ENCODE assay signal across 9 cellular contexts in the genomic region with DNA sequence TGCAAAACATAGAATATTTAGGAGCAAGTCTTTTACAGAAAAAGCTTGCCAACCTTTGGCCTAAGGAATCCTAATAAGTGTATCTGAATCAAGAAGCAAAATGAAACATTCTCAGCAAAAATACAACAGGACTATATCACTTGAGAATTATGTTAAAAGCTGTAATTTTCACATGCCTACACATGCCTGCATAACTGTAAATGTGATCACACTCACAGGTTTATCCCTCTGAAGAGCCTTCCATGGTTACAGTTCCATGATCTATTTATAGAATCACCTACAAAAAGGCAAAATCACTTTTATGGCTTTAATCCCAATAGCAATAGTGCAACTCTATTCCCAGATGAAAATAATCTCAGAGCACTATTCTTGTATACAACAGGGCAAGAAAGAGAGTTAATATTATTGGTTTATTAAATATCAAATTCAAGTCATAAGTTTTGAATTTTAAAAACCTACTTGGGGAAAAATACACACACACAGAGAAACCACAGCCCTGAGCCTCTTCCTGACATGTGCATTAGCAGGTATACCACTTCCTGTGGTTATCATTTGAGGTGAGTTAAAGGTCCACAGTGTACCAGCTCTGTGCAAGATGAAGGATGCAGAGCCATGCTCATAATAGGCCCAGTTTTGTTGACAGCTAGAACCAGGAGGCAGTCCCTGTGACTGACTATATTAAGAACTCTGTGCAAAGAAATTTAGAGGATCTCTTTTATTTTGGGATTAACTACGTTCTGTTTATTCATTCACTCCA.
A peak's percentile ranks its signal among the peaks of the same experiment; 100 is the strongest.
DNase-seq lines count a peak whose midpoint lies in the region; ATAC-seq, FAIRE-seq and TF ChIP-seq lines count a peak whose summit lies in the region.
"Had no signal": no experiment of that assay in that cellular context is flagged by ENCODE, and none has a peak within 500 bp of the region (broad histone marks: within the 10 kb centered on the region; RNA-seq: fewer than 3 reads in every experiment).

No MANE protein-coding gene starts in this region.

- FAIRE-seq in GM12892 (lab: Jason Lieb, UNC), result peak; percentile 21

- CTCF ChIA-PET in Caco-2 (lab: Charles Lee), result no interaction called here

- no peak for TF ChIP-seq POLR2A in GM12892 (IDR thresholded peaks at IDR 0.05; ENCODE audit: low read depth, low read length)

- intact Hi-C loops in Caco-2 (cut with micrococcal nuclease; ENCODE audit: unreplicated experiment), result no loop called here

- H3K27me3 ChIP-seq in Caco-2 (replicated peaks; ENCODE audit: control insufficient read depth, insufficient read depth, low read length) (no peaks in the 10 kb centered on the region), SJCRH30 (no peaks in the 10 kb centered on the region)

- H3K4me3 ChIP-seq in Caco-2 (ENCODE audit: low read depth, low read length), result no peak overlapping the region
- H3K4me3 ChIP-seq in SJCRH30, result no peak overlapping the region

- H3K4me1 Mint-ChIP-seq in central memory CD8-positive, alpha-beta T cell, result peaks cover 47% of the 10 kb centered on the region
- H3K4me1 Mint-ChIP-seq in stimulated activated memory B cell treated with anti-CD40 and anti-IgM and Interleukin-4, amounts not matched to agents 10 μg/mL and 1 μg/mL and 100 μg/mL, for 72 hours, result peaks cover 22% of the 10 kb centered on the region
- peaks cover 17% of the 10 kb centered on the region for H3K4me1 Mint-ChIP-seq in Caco-2 (ENCODE audit: low read depth, unreplicated experiment)

- DNase-seq in GM12892 (ENCODE audit: insufficient read length) (no peak), RPMI8226 (peak; percentile 23), NCI-H526 (lab: John Stamatoyannopoulos, UW) (no peak), Caco-2 (no peak), SJCRH30 (no peak)
- peak; percentile 23 to 66 for DNase-seq in central memory CD8-positive, alpha-beta T cell (ENCODE audit: low spot score in 2 of 2)

- peaks cover 12% of the 10 kb centered on the region for H3K4me1 ChIP-seq in Caco-2
- H3K4me1 ChIP-seq in SJCRH30, result no peaks in the 10 kb centered on the region

- H3K36me3 ChIP-seq in Caco-2 (ENCODE audit: control insufficient read depth, insufficient read depth, low read length) (no peaks in the 10 kb centered on the region), SJCRH30 (no peaks in the 10 kb centered on the region)

- peaks cover 4% of the 10 kb centered on the region for H3K36me3 Mint-ChIP-seq in central memory CD8-positive, alpha-beta T cell (ENCODE audit: insufficient read depth)
- no peaks in the 10 kb centered on the region for H3K36me3 Mint-ChIP-seq in stimulated activated memory B cell treated with anti-CD40 and anti-IgM and Interleukin-4, amounts not matched to agents 10 μg/mL and 1 μg/mL and 100 μg/mL, for 72 hours
- H3K36me3 Mint-ChIP-seq in Caco-2 (ENCODE audit: insufficient read depth, unreplicated experiment), result no peaks in the 10 kb centered on the region

- peak overlapping the region; percentile 49 for H3K27ac Mint-ChIP-seq in central memory CD8-positive, alpha-beta T cell (ENCODE audit: low read depth)
- no peak overlapping the region for H3K27ac Mint-ChIP-seq in stimulated activated memory B cell treated with anti-CD40 and anti-IgM and Interleukin-4, amounts not matched to agents 10 μg/mL and 1 μg/mL and 100 μg/mL, for 72 hours
- no peak overlapping the region for H3K27ac Mint-ChIP-seq in Caco-2 (ENCODE audit: unreplicated experiment)
- H3K27ac Mint-ChIP-seq: dendritic cell treated with granulocyte-macrophage colony-stimulating factor and Interleukin-4, amounts not matched to agents 40 ng/mL and 50 ng/mL, for 4 days had no signal

- no peak for TF ChIP-seq CTCF in Caco-2 (IDR thresholded peaks at IDR 0.05; ENCODE audit: insufficient read depth in 1 of 2, low read depth in 1 of 2, low read length in 1 of 2, severe bottlenecking in 1 of 2, unreplicated experiment in 1 of 2)

- no TSS peak for BruUV-seq in Caco-2 (replicated peaks; lab: Mats Ljungman, UMichigan)

- H3K27me3 Mint-ChIP-seq in central memory CD8-positive, alpha-beta T cell, result no peaks in the 10 kb centered on the region
- H3K27me3 Mint-ChIP-seq in stimulated activated memory B cell treated with anti-CD40 and anti-IgM and Interleukin-4, amounts not matched to agents 10 μg/mL and 1 μg/mL and 100 μg/mL, for 72 hours, result peaks cover 52% of the 10 kb centered on the region
- H3K27me3 Mint-ChIP-seq in Caco-2 (ENCODE audit: insufficient read depth, unreplicated experiment), result no peaks in the 10 kb centered on the region
- H3K27me3 Mint-ChIP-seq: dendritic cell treated with granulocyte-macrophage colony-stimulating factor and Interleukin-4, amounts not matched to agents 40 ng/mL and 50 ng/mL, for 4 days had no signal

- H3K27ac ChIP-seq in SJCRH30, result no peak overlapping the region

- H3K9me3 Mint-ChIP-seq in central memory CD8-positive, alpha-beta T cell, result no peaks in the 10 kb centered on the region
- H3K9me3 Mint-ChIP-seq in stimulated activated memory B cell treated with anti-CD40 and anti-IgM and Interleukin-4, amounts not matched to agents 10 μg/mL and 1 μg/mL and 100 μg/mL, for 72 hours, result no peaks in the 10 kb centered on the region
- peaks cover 7% of the 10 kb centered on the region for H3K9me3 Mint-ChIP-seq in Caco-2 (ENCODE audit: unreplicated experiment)
- H3K9me3 Mint-ChIP-seq: dendritic cell treated with granulocyte-macrophage colony-stimulating factor and Interleukin-4, amounts not matched to agents 40 ng/mL and 50 ng/mL, for 4 days had no signal

- H3K9me3 ChIP-seq in Caco-2 (no peaks in the 10 kb centered on the region), SJCRH30 (replicated peaks) (no peaks in the 10 kb centered on the region)

- ATAC-seq in HG02571 (IDR thresholded peaks at IDR 0.05; ENCODE audit: unreplicated experiment), result peak; percentile 70
- peak; percentile 100 for ATAC-seq in central memory CD8-positive, alpha-beta T cell (replicated peaks; ENCODE audit: extremely low read depth, poor library complexity, severe bottlenecking)
- peak; percentile 95 for ATAC-seq in stimulated activated memory B cell treated with anti-CD40 and anti-IgM and Interleukin-4, amounts not matched to agents 10 μg/mL and 1 μg/mL and 100 μg/mL, for 72 hours

- H3K4me3 Mint-ChIP-seq in central memory CD8-positive, alpha-beta T cell, result peak overlapping the region; percentile 50
- H3K4me3 Mint-ChIP-seq in stimulated activated memory B cell treated with anti-CD40 and anti-IgM and Interleukin-4, amounts not matched to agents 10 μg/mL and 1 μg/mL and 100 μg/mL, for 72 hours, result no peak overlapping the region
- no peak overlapping the region for H3K4me3 Mint-ChIP-seq in Caco-2 (ENCODE audit: unreplicated experiment)
- H3K4me3 Mint-ChIP-seq: dendritic cell treated with granulocyte-macrophage colony-stimulating factor and Interleukin-4, amounts not matched to agents 40 ng/mL and 50 ng/mL, for 4 days had no signal

- POLR2A ChIA-PET in Caco-2 (lab: Charles Lee), result no interaction called here

Comparison
In these comparisons a context has a peak if more than half of its experiments do, and no peak if none do; other contexts are left out.
1. DNase-seq: peak in RPMI8226 (single experiment) and central memory CD8-positive, alpha-beta T cell (2 of 2); none in GM12892 (single experiment), NCI-H526 (0 of 2), Caco-2 (0 of 2) and SJCRH30 (0 of 2).
2. Peak in every context shown above with its lines, with median percentiles within 50 percentile points of each other: ATAC-seq.